Comparison of ENCODE assay signal across 9 cellular contexts in the genomic region with DNA sequence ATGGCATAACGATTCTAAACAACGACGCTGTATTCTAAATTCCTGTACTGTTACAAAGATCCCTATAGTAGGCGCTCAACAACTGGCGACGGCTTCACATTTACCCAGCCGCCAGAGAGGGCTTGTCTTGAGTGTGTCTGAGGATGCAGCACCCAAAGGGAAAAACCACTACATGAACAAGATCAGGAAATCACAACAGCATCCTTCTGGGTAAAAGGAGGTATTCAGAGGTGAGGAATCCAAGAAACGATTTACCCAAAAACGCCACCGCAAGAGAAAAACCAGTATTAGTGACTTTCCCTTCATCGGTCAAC. TPM values are rescaled to one million over a fixed set of nuclear protein-coding genes. Genes with fewer than 3 reads are reported as not detected.
DNase-seq lines count a peak whose midpoint lies in the region; ATAC-seq lines count a peak whose summit lies in the region.
"Had no signal": no experiment of that assay in that cellular context is flagged by ENCODE, and none has a peak within 500 bp of the region (broad histone marks: within the 10 kb centered on the region; RNA-seq: fewer than 3 reads in every experiment).

No MANE protein-coding gene starts in this region.

- no peaks in the 10 kb centered on the region for H3K9me3 ChIP-seq in CD4-positive, alpha-beta memory T cell (ENCODE audit: control insufficient read depth in 1 of 2, low read length in 2 of 2)

- intact Hi-C loops in CD4-positive, alpha-beta memory T cell (cut with micrococcal nuclease), result loop anchor here (1.0 to 5.0 kb wide), 6 partner anchors 43 to 1178 kb away; a partner anchor contains a TSS

- H3K4me3 ChIP-seq in CD4-positive, alpha-beta memory T cell (ENCODE audit: low read length in 2 of 2), result peak overlapping the region; percentile 93 to 95

- H3K9me3 Mint-ChIP-seq in CD4-positive, alpha-beta memory T cell, result no peaks in the 10 kb centered on the region
- no peaks in the 10 kb centered on the region for H3K9me3 Mint-ChIP-seq in effector memory CD8-positive, alpha-beta T cell
- no peaks in the 10 kb centered on the region for H3K9me3 Mint-ChIP-seq in memory B cell
- H3K9me3 Mint-ChIP-seq: stimulated activated naive CD8-positive, alpha-beta T cell treated with anti-CD3 and anti-CD28 coated beads, Interleukin-15, Interleukin-2, amounts not matched to agents 100 ng/mL and 50 ng/mL, for 24 hours had no signal

- DNase-seq in CD4-positive, alpha-beta memory T cell, result peak; percentile 62 to 77 (median 68)
- peak; percentile 87 for DNase-seq in NCI-H69 (lab: John Stamatoyannopoulos, UW)
- DNase-seq in activated CD4-positive, alpha-beta T cell treated with anti-CD3 and anti-CD28 coated beads, Interleukin-2, amount 50 U/mL, for 4 hours, result peak; percentile 56 to 58
- DNase-seq in effector memory CD8-positive, alpha-beta T cell, result peak; percentile 42 to 55 (median 50)
- DNase-seq in memory B cell (ENCODE audit: low spot score in 2 of 2), result peak; percentile 37 to 42
- DNase-seq in stimulated activated CD8-positive, alpha-beta memory T cell treated with anti-CD3 and anti-CD28 coated beads, Interleukin-12 subunit alpha, Interleukin-12 subunit beta, amount 100 ng/mL, for 4 hours (ENCODE audit: low read depth), result peak; percentile 19

- H3K27me3 Mint-ChIP-seq in CD4-positive, alpha-beta memory T cell, result no peaks in the 10 kb centered on the region
- no peaks in the 10 kb centered on the region for H3K27me3 Mint-ChIP-seq in effector memory CD8-positive, alpha-beta T cell
- no peaks in the 10 kb centered on the region for H3K27me3 Mint-ChIP-seq in memory B cell
- H3K27me3 Mint-ChIP-seq: stimulated activated naive CD8-positive, alpha-beta T cell treated with anti-CD3 and anti-CD28 coated beads, Interleukin-15, Interleukin-2, amounts not matched to agents 100 ng/mL and 50 ng/mL, for 24 hours had no signal

- H3K4me3 Mint-ChIP-seq in CD4-positive, alpha-beta memory T cell, result no peak overlapping the region
- no peak overlapping the region for H3K4me3 Mint-ChIP-seq in effector memory CD8-positive, alpha-beta T cell
- H3K4me3 Mint-ChIP-seq in memory B cell, result no peak overlapping the region
- H3K4me3 Mint-ChIP-seq: stimulated activated naive CD8-positive, alpha-beta T cell treated with anti-CD3 and anti-CD28 coated beads, Interleukin-15, Interleukin-2, amounts not matched to agents 100 ng/mL and 50 ng/mL, for 24 hours had no signal

- H3K27ac Mint-ChIP-seq in CD4-positive, alpha-beta memory T cell, result no peak overlapping the region
- no peak overlapping the region for H3K27ac Mint-ChIP-seq in effector memory CD8-positive, alpha-beta T cell
- no peak overlapping the region for H3K27ac Mint-ChIP-seq in memory B cell
- H3K27ac Mint-ChIP-seq: stimulated activated naive CD8-positive, alpha-beta T cell treated with anti-CD3 and anti-CD28 coated beads, Interleukin-15, Interleukin-2, amounts not matched to agents 100 ng/mL and 50 ng/mL, for 24 hours had no signal

- peaks cover 13 to 35% (median 19%) of the 10 kb centered on the region in 4 donors for H3K4me1 Mint-ChIP-seq in CD4-positive, alpha-beta memory T cell
- peaks cover 11 to 21% of the 10 kb centered on the region in 2 donors for H3K4me1 Mint-ChIP-seq in effector memory CD8-positive, alpha-beta T cell (ENCODE audit: low read depth in 2 of 2)
- peaks cover 14% of the 10 kb centered on the region for H3K4me1 Mint-ChIP-seq in memory B cell

- H3K4me1 ChIP-seq in CD4-positive, alpha-beta memory T cell (ENCODE audit: insufficient read depth, low read length), result peaks cover 21% of the 10 kb centered on the region

- POLR2A ChIA-PET in CD4-positive, alpha-beta memory T cell (lab: Charles Lee; ENCODE audit: partially characterized antibody), result interaction anchor here (0.6 to 1.2 kb wide), 5 partner anchors 79 to 345 kb away, joined by 3 to 4 read pairs (median 3); a partner anchor contains a TSS

- H3K27ac ChIP-seq in CD4-positive, alpha-beta memory T cell (ENCODE audit: low read depth, low read length), result peak overlapping the region; percentile 90

- peaks cover 17 to 21% of the 10 kb centered on the region in 2 donors for H3K36me3 Mint-ChIP-seq in CD4-positive, alpha-beta memory T cell
- H3K36me3 Mint-ChIP-seq in effector memory CD8-positive, alpha-beta T cell (ENCODE audit: insufficient read depth), result peaks cover 3% of the 10 kb centered on the region
- H3K36me3 Mint-ChIP-seq in memory B cell, result peaks cover 9% of the 10 kb centered on the region

- ATAC-seq in GM19395 (IDR thresholded peaks at IDR 0.05; ENCODE audit: unreplicated experiment) (peak; percentile 86), HG03521 (IDR thresholded peaks at IDR 0.05; ENCODE audit: unreplicated experiment) (peak; percentile 63), memory B cell (ENCODE audit: low read depth) (peak; percentile 72)
- peak; percentile 71 for ATAC-seq in effector memory CD8-positive, alpha-beta T cell (replicated peaks)

- peaks cover 3% of the 10 kb centered on the region for H3K36me3 ChIP-seq in CD4-positive, alpha-beta memory T cell (ENCODE audit: insufficient read depth, low read length)

- CTCF ChIA-PET in CD4-positive, alpha-beta memory T cell (lab: Charles Lee; ENCODE audit: partially characterized antibody), result interaction anchor here (1.0 to 2.7 kb wide), 4 partner anchors 41 to 806 kb away, joined by 3 to 11 read pairs (median 3); a partner anchor contains a TSS

- H3K27me3 ChIP-seq in CD4-positive, alpha-beta memory T cell (ENCODE audit: insufficient read depth, low read length), result no peaks in the 10 kb centered on the region

RNA-seq across cellular contexts. Expression of a gene that starts 0.7 kb away (rescaled TPM):
- 10 to 100 TPM; 15.2 to 16.2 TPM for total RNA-seq in CD4-positive, alpha-beta memory T cell
- polyA plus RNA-seq in CD4-positive, alpha-beta memory T cell, result 10 to 100 TPM; 13.2 to 17.2 TPM

RNA-seq across cellular contexts. Expression of a gene that starts 43.1 kb away (rescaled TPM):
- total RNA-seq in CD4-positive, alpha-beta memory T cell, result 100 to 1,000 TPM; 113 to 120 TPM
- 10 to 100 TPM; 51.7 to 59.0 TPM for polyA plus RNA-seq in CD4-positive, alpha-beta memory T cell

Comparison
In these comparisons a context has a peak if more than half of its experiments do, and no peak if none do; other contexts are left out.
1. Peak in every context shown above with its lines: DNase-seq, ATAC-seq, H3K4me3 ChIP-seq and H3K27ac ChIP-seq.
2. DNase-seq: peak in every context shown above with its lines; median percentile 87 in NCI-H69; 68 in CD4-positive, alpha-beta memory T cell; 57 in activated CD4-positive, alpha-beta T cell treated with anti-CD3 and anti-CD28 coated beads, Interleukin-2, amount 50 U/mL, for 4 hours; 50 in effector memory CD8-positive, alpha-beta T cell; 40 in memory B cell; 19 in stimulated activated CD8-positive, alpha-beta memory T cell treated with anti-CD3 and anti-CD28 coated beads, Interleukin-12 subunit alpha, Interleukin-12 subunit beta, amount 100 ng/mL, for 4 hours.